1 cellular context compared by ENCODE assay signal in the genomic region with DNA sequence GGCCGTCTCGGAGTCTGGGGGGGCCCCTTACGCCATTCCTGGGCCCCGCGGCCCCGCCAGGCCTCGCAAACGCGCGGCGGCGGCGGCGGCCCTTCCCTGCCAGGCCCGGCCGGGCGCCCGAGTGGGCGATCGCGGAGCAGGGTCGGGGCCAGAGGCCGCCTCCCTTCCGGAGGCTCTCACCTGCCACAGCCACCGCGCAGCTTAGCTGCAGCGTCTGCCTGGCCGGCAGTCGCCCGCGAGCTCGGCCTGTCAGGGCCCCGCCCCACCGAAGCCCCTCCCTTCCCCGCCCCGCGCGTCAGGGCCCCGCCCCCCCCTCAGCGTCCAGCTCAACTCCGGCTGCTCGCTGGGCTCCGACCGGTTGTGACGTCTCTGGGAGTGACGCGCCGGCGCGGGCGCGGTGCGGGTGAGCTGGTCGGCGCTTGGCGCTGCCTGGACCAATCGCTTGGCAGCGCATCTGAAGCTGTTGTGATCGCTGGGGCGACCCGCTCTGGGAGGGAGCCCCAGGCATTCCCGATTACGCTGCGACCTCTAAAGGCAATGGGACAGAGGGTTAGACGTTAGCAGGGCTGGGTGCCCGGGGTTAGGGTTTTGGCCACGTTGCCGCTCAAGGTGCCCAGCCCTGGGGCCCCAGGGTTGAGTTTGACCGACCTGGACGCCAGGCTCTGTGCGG.
TF ChIP-seq lines count a peak whose summit lies in the region.

A gene with protein sequence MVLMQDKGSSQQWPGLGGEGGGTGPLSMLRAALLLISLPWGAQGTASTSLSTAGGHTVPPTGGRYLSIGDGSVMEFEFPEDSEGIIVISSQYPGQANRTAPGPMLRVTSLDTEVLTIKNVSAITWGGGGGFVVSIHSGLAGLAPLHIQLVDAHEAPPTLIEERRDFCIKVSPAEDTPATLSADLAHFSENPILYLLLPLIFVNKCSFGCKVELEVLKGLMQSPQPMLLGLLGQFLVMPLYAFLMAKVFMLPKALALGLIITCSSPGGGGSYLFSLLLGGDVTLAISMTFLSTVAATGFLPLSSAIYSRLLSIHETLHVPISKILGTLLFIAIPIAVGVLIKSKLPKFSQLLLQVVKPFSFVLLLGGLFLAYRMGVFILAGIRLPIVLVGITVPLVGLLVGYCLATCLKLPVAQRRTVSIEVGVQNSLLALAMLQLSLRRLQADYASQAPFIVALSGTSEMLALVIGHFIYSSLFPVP (minus strand): TSS at position 216 of the 670 bp plus-strand sequence. CDS start 1,689 bp downstream, outside the sequence.

TF ChIP-seq in HepG2, 621 proteins besides CTCF, POLR2A, EP300 and RAD21 (continued from another document and continues in another):
- TF ChIP-seq, protein P1, sequence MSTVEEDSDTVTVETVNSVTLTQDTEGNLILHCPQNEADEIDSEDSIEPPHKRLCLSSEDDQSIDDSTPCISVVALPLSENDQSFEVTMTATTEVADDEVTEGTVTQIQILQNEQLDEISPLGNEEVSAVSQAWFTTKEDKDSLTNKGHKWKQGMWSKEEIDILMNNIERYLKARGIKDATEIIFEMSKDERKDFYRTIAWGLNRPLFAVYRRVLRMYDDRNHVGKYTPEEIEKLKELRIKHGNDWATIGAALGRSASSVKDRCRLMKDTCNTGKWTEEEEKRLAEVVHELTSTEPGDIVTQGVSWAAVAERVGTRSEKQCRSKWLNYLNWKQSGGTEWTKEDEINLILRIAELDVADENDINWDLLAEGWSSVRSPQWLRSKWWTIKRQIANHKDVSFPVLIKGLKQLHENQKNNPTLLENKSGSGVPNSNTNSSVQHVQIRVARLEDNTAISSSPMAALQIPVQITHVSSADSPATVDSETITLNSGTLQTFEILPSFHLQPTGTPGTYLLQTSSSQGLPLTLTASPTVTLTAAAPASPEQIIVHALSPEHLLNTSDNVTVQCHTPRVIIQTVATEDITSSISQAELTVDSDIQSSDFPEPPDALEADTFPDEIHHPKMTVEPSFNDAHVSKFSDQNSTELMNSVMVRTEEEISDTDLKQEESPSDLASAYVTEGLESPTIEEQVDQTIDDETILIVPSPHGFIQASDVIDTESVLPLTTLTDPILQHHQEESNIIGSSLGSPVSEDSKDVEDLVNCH (CRISPR knock-in tag; IDR thresholded peaks at IDR 0.05) = no peak
- TF ChIP-seq, protein P2, sequence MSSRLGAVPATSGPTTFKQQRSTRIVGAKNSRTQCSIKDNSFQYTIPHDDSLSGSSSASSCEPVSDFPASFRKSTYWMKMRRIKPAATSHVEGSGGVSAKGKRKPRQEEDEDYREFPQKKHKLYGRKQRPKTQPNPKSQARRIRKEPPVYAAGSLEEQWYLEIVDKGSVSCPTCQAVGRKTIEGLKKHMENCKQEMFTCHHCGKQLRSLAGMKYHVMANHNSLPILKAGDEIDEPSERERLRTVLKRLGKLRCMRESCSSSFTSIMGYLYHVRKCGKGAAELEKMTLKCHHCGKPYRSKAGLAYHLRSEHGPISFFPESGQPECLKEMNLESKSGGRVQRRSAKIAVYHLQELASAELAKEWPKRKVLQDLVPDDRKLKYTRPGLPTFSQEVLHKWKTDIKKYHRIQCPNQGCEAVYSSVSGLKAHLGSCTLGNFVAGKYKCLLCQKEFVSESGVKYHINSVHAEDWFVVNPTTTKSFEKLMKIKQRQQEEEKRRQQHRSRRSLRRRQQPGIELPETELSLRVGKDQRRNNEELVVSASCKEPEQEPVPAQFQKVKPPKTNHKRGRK (CRISPR knock-in tag; IDR thresholded peaks at IDR 0.05) = no peak
- TF ChIP-seq, protein P3, sequence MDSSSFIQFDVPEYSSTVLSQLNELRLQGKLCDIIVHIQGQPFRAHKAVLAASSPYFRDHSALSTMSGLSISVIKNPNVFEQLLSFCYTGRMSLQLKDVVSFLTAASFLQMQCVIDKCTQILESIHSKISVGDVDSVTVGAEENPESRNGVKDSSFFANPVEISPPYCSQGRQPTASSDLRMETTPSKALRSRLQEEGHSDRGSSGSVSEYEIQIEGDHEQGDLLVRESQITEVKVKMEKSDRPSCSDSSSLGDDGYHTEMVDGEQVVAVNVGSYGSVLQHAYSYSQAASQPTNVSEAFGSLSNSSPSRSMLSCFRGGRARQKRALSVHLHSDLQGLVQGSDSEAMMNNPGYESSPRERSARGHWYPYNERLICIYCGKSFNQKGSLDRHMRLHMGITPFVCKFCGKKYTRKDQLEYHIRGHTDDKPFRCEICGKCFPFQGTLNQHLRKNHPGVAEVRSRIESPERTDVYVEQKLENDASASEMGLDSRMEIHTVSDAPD (CRISPR knock-in tag; IDR thresholded peaks at IDR 0.05) = no peak
- TF ChIP-seq ZFP36 (IDR thresholded peaks at IDR 0.05; ENCODE audit: borderline replicate concordance, low read depth, low read length, partially characterized antibody) (no peak), PHF20 (CRISPR knock-in tag; IDR thresholded peaks at IDR 0.05) (no peak; the same call in 1 of the 2 replicates), SP1 (IDR thresholded peaks at IDR 0.05) (no peak), SP1 (CRISPR knock-in tag; IDR thresholded peaks at IDR 0.05) (0 out of 2 replicates have a peak, but pooled peaks have one; percentile 20), SRY (CRISPR knock-in tag; IDR thresholded peaks at IDR 0.05) (no peak), ZKSCAN1 (IDR thresholded peaks at IDR 0.05; ENCODE audit: low read length) (no peak), SMARCE1 (IDR thresholded peaks at IDR 0.05; ENCODE audit: borderline replicate concordance) (no peak), KLF15 (CRISPR knock-in tag; IDR thresholded peaks at IDR 0.05; ENCODE audit: borderline replicate concordance) (no peak), ZNF790 (CRISPR knock-in tag; IDR thresholded peaks at IDR 0.05; ENCODE audit: borderline replicate concordance) (no peak), SMC3 (IDR thresholded peaks at IDR 0.05; ENCODE audit: low read length) (no peak), ZNF224 (CRISPR knock-in tag; IDR thresholded peaks at IDR 0.05) (no peak), NFIB (CRISPR knock-in tag; IDR thresholded peaks at IDR 0.05; ENCODE audit: borderline replicate concordance) (no peak), ZNF670 (CRISPR knock-in tag; IDR thresholded peaks at IDR 0.05; ENCODE audit: borderline replicate concordance) (no peak), ZFP1 (CRISPR knock-in tag; IDR thresholded peaks at IDR 0.05) (no peak), JUNB (CRISPR knock-in tag; IDR thresholded peaks at IDR 0.05; ENCODE audit: borderline replicate concordance) (no peak), NKX3-1 (CRISPR knock-in tag; IDR thresholded peaks at IDR 0.05) (no peak), CBX5 (CRISPR knock-in tag; IDR thresholded peaks at IDR 0.05; ENCODE audit: borderline replicate concordance) (no peak), ZNF883 (CRISPR knock-in tag; IDR thresholded peaks at IDR 0.05; ENCODE audit: not compliant biosample characterization) (no peak), CHD2 (IDR thresholded peaks at IDR 0.05; ENCODE audit: low read depth, low read length) (no peak)
- TF ChIP-seq, protein P4, sequence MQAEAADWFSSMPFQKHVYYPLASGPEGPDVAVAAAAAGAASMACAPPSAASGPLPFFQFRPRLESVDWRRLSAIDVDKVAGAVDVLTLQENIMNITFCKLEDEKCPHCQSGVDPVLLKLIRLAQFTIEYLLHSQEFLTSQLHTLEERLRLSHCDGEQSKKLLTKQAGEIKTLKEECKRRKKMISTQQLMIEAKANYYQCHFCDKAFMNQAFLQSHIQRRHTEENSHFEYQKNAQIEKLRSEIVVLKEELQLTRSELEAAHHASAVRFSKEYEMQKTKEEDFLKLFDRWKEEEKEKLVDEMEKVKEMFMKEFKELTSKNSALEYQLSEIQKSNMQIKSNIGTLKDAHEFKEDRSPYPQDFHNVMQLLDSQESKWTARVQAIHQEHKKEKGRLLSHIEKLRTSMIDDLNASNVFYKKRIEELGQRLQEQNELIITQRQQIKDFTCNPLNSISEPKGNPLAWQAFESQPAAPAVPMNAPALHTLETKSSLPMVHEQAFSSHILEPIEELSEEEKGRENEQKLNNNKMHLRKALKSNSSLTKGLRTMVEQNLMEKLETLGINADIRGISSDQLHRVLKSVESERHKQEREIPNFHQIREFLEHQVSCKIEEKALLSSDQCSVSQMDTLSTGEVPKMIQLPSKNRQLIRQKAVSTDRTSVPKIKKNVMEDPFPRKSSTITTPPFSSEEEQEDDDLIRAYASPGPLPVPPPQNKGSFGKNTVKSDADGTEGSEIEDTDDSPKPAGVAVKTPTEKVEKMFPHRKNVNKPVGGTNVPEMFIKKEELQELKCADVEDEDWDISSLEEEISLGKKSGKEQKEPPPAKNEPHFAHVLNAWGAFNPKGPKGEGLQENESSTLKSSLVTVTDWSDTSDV (CRISPR knock-in tag; IDR thresholded peaks at IDR 0.05) = no peak
- TF ChIP-seq, protein P5, sequence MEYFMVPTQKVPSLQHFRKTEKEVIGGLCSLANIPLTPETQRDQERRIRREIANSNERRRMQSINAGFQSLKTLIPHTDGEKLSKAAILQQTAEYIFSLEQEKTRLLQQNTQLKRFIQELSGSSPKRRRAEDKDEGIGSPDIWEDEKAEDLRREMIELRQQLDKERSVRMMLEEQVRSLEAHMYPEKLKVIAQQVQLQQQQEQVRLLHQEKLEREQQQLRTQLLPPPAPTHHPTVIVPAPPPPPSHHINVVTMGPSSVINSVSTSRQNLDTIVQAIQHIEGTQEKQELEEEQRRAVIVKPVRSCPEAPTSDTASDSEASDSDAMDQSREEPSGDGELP (IDR thresholded peaks at IDR 0.05; ENCODE audit: borderline replicate concordance, low read depth) = no peak
- TF ChIP-seq, protein P6, sequence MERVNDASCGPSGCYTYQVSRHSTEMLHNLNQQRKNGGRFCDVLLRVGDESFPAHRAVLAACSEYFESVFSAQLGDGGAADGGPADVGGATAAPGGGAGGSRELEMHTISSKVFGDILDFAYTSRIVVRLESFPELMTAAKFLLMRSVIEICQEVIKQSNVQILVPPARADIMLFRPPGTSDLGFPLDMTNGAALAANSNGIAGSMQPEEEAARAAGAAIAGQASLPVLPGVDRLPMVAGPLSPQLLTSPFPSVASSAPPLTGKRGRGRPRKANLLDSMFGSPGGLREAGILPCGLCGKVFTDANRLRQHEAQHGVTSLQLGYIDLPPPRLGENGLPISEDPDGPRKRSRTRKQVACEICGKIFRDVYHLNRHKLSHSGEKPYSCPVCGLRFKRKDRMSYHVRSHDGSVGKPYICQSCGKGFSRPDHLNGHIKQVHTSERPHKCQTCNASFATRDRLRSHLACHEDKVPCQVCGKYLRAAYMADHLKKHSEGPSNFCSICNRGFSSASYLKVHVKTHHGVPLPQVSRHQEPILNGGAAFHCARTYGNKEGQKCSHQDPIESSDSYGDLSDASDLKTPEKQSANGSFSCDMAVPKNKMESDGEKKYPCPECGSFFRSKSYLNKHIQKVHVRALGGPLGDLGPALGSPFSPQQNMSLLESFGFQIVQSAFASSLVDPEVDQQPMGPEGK (CRISPR knock-in tag; IDR thresholded peaks at IDR 0.05) = 0 out of 2 replicates have a peak, but pooled peaks have one; percentile 9
- TF ChIP-seq, protein P7, sequence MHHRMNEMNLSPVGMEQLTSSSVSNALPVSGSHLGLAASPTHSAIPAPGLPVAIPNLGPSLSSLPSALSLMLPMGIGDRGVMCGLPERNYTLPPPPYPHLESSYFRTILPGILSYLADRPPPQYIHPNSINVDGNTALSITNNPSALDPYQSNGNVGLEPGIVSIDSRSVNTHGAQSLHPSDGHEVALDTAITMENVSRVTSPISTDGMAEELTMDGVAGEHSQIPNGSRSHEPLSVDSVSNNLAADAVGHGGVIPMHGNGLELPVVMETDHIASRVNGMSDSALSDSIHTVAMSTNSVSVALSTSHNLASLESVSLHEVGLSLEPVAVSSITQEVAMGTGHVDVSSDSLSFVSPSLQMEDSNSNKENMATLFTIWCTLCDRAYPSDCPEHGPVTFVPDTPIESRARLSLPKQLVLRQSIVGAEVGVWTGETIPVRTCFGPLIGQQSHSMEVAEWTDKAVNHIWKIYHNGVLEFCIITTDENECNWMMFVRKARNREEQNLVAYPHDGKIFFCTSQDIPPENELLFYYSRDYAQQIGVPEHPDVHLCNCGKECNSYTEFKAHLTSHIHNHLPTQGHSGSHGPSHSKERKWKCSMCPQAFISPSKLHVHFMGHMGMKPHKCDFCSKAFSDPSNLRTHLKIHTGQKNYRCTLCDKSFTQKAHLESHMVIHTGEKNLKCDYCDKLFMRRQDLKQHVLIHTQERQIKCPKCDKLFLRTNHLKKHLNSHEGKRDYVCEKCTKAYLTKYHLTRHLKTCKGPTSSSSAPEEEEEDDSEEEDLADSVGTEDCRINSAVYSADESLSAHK (CRISPR knock-in tag; IDR thresholded peaks at IDR 0.05; ENCODE audit: borderline replicate concordance) = no peak
- TF ChIP-seq, protein P8, sequence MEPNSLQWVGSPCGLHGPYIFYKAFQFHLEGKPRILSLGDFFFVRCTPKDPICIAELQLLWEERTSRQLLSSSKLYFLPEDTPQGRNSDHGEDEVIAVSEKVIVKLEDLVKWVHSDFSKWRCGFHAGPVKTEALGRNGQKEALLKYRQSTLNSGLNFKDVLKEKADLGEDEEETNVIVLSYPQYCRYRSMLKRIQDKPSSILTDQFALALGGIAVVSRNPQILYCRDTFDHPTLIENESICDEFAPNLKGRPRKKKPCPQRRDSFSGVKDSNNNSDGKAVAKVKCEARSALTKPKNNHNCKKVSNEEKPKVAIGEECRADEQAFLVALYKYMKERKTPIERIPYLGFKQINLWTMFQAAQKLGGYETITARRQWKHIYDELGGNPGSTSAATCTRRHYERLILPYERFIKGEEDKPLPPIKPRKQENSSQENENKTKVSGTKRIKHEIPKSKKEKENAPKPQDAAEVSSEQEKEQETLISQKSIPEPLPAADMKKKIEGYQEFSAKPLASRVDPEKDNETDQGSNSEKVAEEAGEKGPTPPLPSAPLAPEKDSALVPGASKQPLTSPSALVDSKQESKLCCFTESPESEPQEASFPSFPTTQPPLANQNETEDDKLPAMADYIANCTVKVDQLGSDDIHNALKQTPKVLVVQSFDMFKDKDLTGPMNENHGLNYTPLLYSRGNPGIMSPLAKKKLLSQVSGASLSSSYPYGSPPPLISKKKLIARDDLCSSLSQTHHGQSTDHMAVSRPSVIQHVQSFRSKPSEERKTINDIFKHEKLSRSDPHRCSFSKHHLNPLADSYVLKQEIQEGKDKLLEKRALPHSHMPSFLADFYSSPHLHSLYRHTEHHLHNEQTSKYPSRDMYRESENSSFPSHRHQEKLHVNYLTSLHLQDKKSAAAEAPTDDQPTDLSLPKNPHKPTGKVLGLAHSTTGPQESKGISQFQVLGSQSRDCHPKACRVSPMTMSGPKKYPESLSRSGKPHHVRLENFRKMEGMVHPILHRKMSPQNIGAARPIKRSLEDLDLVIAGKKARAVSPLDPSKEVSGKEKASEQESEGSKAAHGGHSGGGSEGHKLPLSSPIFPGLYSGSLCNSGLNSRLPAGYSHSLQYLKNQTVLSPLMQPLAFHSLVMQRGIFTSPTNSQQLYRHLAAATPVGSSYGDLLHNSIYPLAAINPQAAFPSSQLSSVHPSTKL (CRISPR knock-in tag; IDR thresholded peaks at IDR 0.05) = no peak
- TF ChIP-seq, protein P9, sequence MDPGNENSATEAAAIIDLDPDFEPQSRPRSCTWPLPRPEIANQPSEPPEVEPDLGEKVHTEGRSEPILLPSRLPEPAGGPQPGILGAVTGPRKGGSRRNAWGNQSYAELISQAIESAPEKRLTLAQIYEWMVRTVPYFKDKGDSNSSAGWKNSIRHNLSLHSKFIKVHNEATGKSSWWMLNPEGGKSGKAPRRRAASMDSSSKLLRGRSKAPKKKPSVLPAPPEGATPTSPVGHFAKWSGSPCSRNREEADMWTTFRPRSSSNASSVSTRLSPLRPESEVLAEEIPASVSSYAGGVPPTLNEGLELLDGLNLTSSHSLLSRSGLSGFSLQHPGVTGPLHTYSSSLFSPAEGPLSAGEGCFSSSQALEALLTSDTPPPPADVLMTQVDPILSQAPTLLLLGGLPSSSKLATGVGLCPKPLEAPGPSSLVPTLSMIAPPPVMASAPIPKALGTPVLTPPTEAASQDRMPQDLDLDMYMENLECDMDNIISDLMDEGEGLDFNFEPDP (CRISPR knock-in tag; conservative IDR thresholded peaks at IDR 0.05) = no peak
- TF ChIP-seq, protein P10, sequence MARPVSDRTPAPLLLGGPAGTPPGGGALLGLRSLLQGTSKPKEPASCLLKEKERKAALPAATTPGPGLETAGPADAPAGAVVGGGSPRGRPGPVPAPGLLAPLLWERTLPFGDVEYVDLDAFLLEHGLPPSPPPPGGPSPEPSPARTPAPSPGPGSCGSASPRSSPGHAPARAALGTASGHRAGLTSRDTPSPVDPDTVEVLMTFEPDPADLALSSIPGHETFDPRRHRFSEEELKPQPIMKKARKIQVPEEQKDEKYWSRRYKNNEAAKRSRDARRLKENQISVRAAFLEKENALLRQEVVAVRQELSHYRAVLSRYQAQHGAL (CRISPR knock-in tag; IDR thresholded peaks at IDR 0.05; ENCODE audit: not compliant biosample characterization) = no peak
